In the genomic region with DNA sequence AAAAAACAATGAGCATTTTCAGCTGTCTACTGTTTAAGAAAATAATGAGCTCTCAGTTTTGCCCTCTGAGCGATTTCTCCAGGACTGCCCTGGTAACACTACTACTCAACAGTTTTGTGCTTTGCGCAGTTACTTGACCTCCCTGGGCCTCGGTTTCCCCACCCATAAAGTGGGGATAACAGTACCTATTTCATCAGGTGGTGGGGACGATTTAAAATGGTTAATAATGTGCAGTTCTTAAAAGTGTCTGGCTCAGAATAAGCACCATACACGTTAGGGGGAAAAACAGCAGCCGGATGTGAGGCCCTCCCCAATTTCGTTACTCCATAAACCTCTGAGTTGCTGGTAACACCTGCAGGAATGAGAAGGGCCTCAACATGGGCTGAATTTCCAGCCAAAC, we compare ENCODE assay signal across 8 cellular contexts. TPM values are rescaled to one million over a fixed set of nuclear protein-coding genes. Genes with fewer than 3 reads are reported as not detected.
DNase-seq lines count a peak whose midpoint lies in the region; ATAC-seq and TF ChIP-seq lines count a peak whose summit lies in the region.

No MANE protein-coding gene starts in this region.

- H3K36me3 ChIP-seq in DOHH2 (ENCODE audit: control insufficient read depth, low read length) (peaks cover 4% of the 10 kb centered on the region; the same call in 1 of the 2 replicates), SJSA1 (no peaks in the 10 kb centered on the region), fibroblast of lung (ENCODE audit: control insufficient read depth, insufficient read depth, low read length) (no peaks in the 10 kb centered on the region), prostate gland (no peaks in the 10 kb centered on the region)

- no peaks in the 10 kb centered on the region for H4K20me1 ChIP-seq in DOHH2 (ENCODE audit: control insufficient read depth, insufficient read depth, low read depth, low read length)
- H4K20me1 ChIP-seq in fibroblast of lung (ENCODE audit: control insufficient read depth, extremely low read depth, insufficient read depth, low read length), result no peaks in the 10 kb centered on the region

- peaks cover 6% of the 10 kb centered on the region; the same call in 1 of the 2 replicates for H3K27me3 ChIP-seq in DOHH2 (ENCODE audit: control insufficient read depth, low read length)
- H3K27me3 ChIP-seq in SJSA1 (replicated peaks), result no peaks in the 10 kb centered on the region
- H3K27me3 ChIP-seq in fibroblast of lung (ENCODE audit: control insufficient read depth, insufficient read depth, low read length), result no peaks in the 10 kb centered on the region
- no peaks in the 10 kb centered on the region for H3K27me3 ChIP-seq in prostate gland (replicated peaks; ENCODE audit: insufficient read depth)

- no peak for TF ChIP-seq POLR2A in prostate gland (IDR thresholded peaks at IDR 0.05)

- H3K4me1 ChIP-seq in DOHH2 (ENCODE audit: control insufficient read depth, low read length) (peaks cover 18% of the 10 kb centered on the region), SJSA1 (replicated peaks) (peaks cover 5% of the 10 kb centered on the region), fibroblast of lung (ENCODE audit: control insufficient read depth, extremely low read depth, insufficient read depth, low read length) (no peaks in the 10 kb centered on the region), prostate gland (replicated peaks) (no peaks in the 10 kb centered on the region)

- H3K4me3 ChIP-seq in DOHH2 (ENCODE audit: low read length) (peak overlapping the region; percentile 92), SJSA1 (peak overlapping the region; percentile 85), fibroblast of lung (replicated peaks in 1 of 4; ENCODE audit: control extremely low read depth in 1 of 4, insufficient read depth in 1 of 4, low read depth in 3 of 4, low read length in 4 of 4) (peak overlapping the region; percentile 49 to 86 (median 68)), prostate gland (peak overlapping the region; percentile 93)

- H3K79me2 ChIP-seq in DOHH2 (ENCODE audit: control insufficient read depth, low read length), result peaks cover 23% of the 10 kb centered on the region
- no peaks in the 10 kb centered on the region for H3K79me2 ChIP-seq in fibroblast of lung (ENCODE audit: control insufficient read depth, insufficient read depth, low read length)

- H2AFZ ChIP-seq in fibroblast of lung (ENCODE audit: low read length), result no peak overlapping the region

- no peak overlapping the region for H3K9ac ChIP-seq in fibroblast of lung (ENCODE audit: insufficient read depth, low read length)

- no peaks in the 10 kb centered on the region for H3K9me3 ChIP-seq in DOHH2 (ENCODE audit: control insufficient read depth, insufficient read depth, low read length)
- H3K9me3 ChIP-seq in SJSA1 (replicated peaks), result no peaks in the 10 kb centered on the region
- H3K9me3 ChIP-seq in fibroblast of lung (ENCODE audit: control insufficient read depth, insufficient read depth, low read depth, low read length), result no peaks in the 10 kb centered on the region
- H3K9me3 ChIP-seq in prostate gland, result no peaks in the 10 kb centered on the region

- WGBS in prostate gland, result 74% methylated on average over 7 of the region's 7 CpGs

- intact Hi-C loops in prostate gland (cut with DNase I), result loop anchor here (5.0 kb wide), 1 partner anchor 86 kb away; the partner anchor contains the start of gene GFOD1

- H3K4me2 ChIP-seq in DOHH2 (ENCODE audit: low read length) (peak overlapping the region; percentile 96), fibroblast of lung (ENCODE audit: extremely low read depth, insufficient read depth, low read length) (peak overlapping the region; percentile 90)

- peaks cover 5% of the 10 kb centered on the region; the same call in 1 of the 2 replicates for H3F3A ChIP-seq in DOHH2 (ENCODE audit: control insufficient read depth, insufficient read depth)

- no peaks in the 10 kb centered on the region for H3K9me2 ChIP-seq in DOHH2 (replicated peaks; ENCODE audit: control insufficient read depth, low read length)

- H3K27ac ChIP-seq in DOHH2 (ENCODE audit: low read depth, low read length), result no peak overlapping the region
- no peak overlapping the region for H3K27ac ChIP-seq in SJSA1
- H3K27ac ChIP-seq in fibroblast of lung (ENCODE audit: insufficient read depth, low read length), result no peak overlapping the region
- peak overlapping the region; percentile 97 to 98 for H3K27ac ChIP-seq in prostate gland

- no peak for DNase-seq in SJSA1 (ENCODE audit: low read depth in 1 of 2, low spot score in 2 of 2)
- no peak for DNase-seq in fibroblast of lung (ENCODE audit: low read depth in 2 of 2)
- DNase-seq in prostate gland (ENCODE audit: low spot score), result no peak
- DNase-seq in SW 1271 (lab: John Stamatoyannopoulos, UW), result no peak
- no peak for DNase-seq in NCI-H345 (lab: John Stamatoyannopoulos, UW)

- ATAC-seq in HG02973 (IDR thresholded peaks at IDR 0.05; ENCODE audit: unreplicated experiment) (no peak), HG02759 (IDR thresholded peaks at IDR 0.05; ENCODE audit: unreplicated experiment) (no peak)

- no peak for TF ChIP-seq CTCF in DOHH2 (IDR thresholded peaks at IDR 0.05; ENCODE audit: low read depth, low read length, poor library complexity, severe bottlenecking)
- no peak for TF ChIP-seq CTCF in fibroblast of lung (conservative IDR thresholded peaks at IDR 0.05 in 1 of 2, IDR thresholded peaks at IDR 0.05 in 1 of 2; ENCODE audit: low read depth in 1 of 2, low read length in 2 of 2)
- no peak for TF ChIP-seq CTCF in prostate gland (IDR thresholded peaks at IDR 0.05)

RNA-seq across cellular contexts. Expression of gene SIRT5, which starts 1.1 kb away (rescaled TPM):
- 2.0 and 5.1 TPM in 2 replicates for total RNA-seq in SJSA1 (2014; rRNA removed; shearing (Covaris generic))
- total RNA-seq in fibroblast of lung (9.8 and 13.5 TPM in 2 replicates), prostate gland (10 to 100 TPM in 1 of 2 donors, 1 to 10 TPM in 1; 9.1 to 11.5 TPM)
- polyA plus RNA-seq in fibroblast of lung, result 3.6 and 4.4 TPM in 2 replicates
- polyA plus RNA-seq in fibroblast of lung (2012), result 3.5 and 4.8 TPM in 2 replicates
- polyA minus RNA-seq in fibroblast of lung (ENCODE audit: low replicate concordance), result 1.0 and 4.0 TPM in 2 replicates

RNA-seq across cellular contexts. Expression of gene NOL7, which starts 41.9 kb away (rescaled TPM):
- total RNA-seq in SJSA1 (2014; rRNA removed; shearing (Covaris generic)), result 168 and 354 TPM in 2 replicates
- total RNA-seq in fibroblast of lung (43.9 and 47.2 TPM in 2 replicates), prostate gland (100 to 1,000 TPM in 1 of 2 donors, 10 to 100 TPM in 1; 68.3 to 108 TPM)
- 48.0 and 50.7 TPM in 2 replicates for polyA plus RNA-seq in fibroblast of lung
- polyA plus RNA-seq in fibroblast of lung (2012), result 62.9 and 71.2 TPM in 2 replicates
- 0.52 and 0.55 TPM in 2 replicates for polyA minus RNA-seq in fibroblast of lung (ENCODE audit: low replicate concordance)

Comparison
In these comparisons a context has a peak if more than half of its experiments do, and no peak if none do; other contexts are left out.
1. H3K27ac ChIP-seq: peak in prostate gland (2 of 2); none in DOHH2 (single experiment), SJSA1 (single experiment) and fibroblast of lung (single experiment).
2. Peak in every context shown above with its lines, with median percentiles within 50 percentile points of each other: H3K4me3 ChIP-seq.